ENCODE assay signal across 17 cellular contexts in genomic region chr2:230266654-230267053, GRCh38. TPM values are rescaled to one million over a fixed set of nuclear protein-coding genes. Genes with fewer than 3 reads are reported as not detected.
A peak's percentile ranks its signal among the peaks of the same experiment; 100 is the strongest.
DNase-seq lines count a peak whose midpoint lies in the region; ATAC-seq and TF ChIP-seq lines count a peak whose summit lies in the region.
"Had no signal": no experiment of that assay in that cellular context is flagged by ENCODE, and none has a peak within 500 bp of the region (broad histone marks: within the 10 kb centered on the region; RNA-seq: fewer than 3 reads in every experiment).

No MANE protein-coding gene starts in this region.

- H3K36me3 ChIP-seq in SK-N-SH (replicated peaks in 1 of 2; ENCODE audit: control insufficient read depth in 1 of 2, insufficient read depth in 2 of 2, low read length in 1 of 2), result no peaks in the 10 kb centered on the region
- H3K36me3 ChIP-seq in ACC112 (ENCODE audit: insufficient read depth, low read length), result no peaks in the 10 kb centered on the region

- H3K4me1 ChIP-seq in SK-N-SH (ENCODE audit: control insufficient read depth in 1 of 2, insufficient read depth in 2 of 2, low read depth in 1 of 2, low read length in 1 of 2) (no peaks in the 10 kb centered on the region), ACC112 (ENCODE audit: control insufficient read depth, insufficient read depth, low read length, unreplicated experiment) (no peaks in the 10 kb centered on the region)
- H3K4me1 ChIP-seq: Caco-2 had no signal

- no peak for TF ChIP-seq CTCF in SK-N-SH (IDR thresholded peaks at IDR 0.05)
- no peak for TF ChIP-seq CTCF in fibroblast of villous mesenchyme (IDR thresholded peaks at IDR 0.05; ENCODE audit: insufficient read depth, low read depth, low read length)

- H3K79me2 ChIP-seq in SK-N-SH (ENCODE audit: insufficient read depth), result no peaks in the 10 kb centered on the region
- H3K79me2 ChIP-seq in ACC112 (ENCODE audit: control insufficient read depth, insufficient read depth, low read length, unreplicated experiment), result no peaks in the 10 kb centered on the region

- no peaks in the 10 kb centered on the region for H3K9me3 ChIP-seq in SK-N-SH
- H3K9me3 ChIP-seq: Caco-2 had no signal

- CTCF ChIA-PET in SK-N-SH (lab: Yijun Ruan, JAX), result no interaction called here

- H3K9me2 ChIP-seq in SK-N-SH, result no peaks in the 10 kb centered on the region

- no peak overlapping the region for H3K4me2 ChIP-seq in SK-N-SH

- TF ChIP-seq RAD21 in SK-N-SH (IDR thresholded peaks at IDR 0.05; ENCODE audit: low read length), result no peak

- POLR2A ChIA-PET in SK-N-SH (lab: Yijun Ruan, JAX), result no interaction called here

- no peak for TF ChIP-seq EP300 in SK-N-SH (IDR thresholded peaks at IDR 0.05; ENCODE audit: borderline replicate concordance in 1 of 2, low read depth in 1 of 2, low read length in 1 of 2)

- 0 out of 2 replicates have a peak overlapping the region, but pooled peaks have one; percentile 45 for H2AFZ ChIP-seq in SK-N-SH (ENCODE audit: low read depth)
- H2AFZ ChIP-seq in ACC112 (ENCODE audit: low read length, unreplicated experiment), result peak overlapping the region; percentile 34

- H3K27ac ChIP-seq in SK-N-SH (ENCODE audit: low read depth in 2 of 2, low read length in 1 of 2) (no peak overlapping the region), ACC112 (ENCODE audit: low read depth, low read length) (no peak overlapping the region)

- WGBS in SK-N-SH (ENCODE audit: low lambda C conversion rate), result 26% methylated on average over 4 of the region's 4 CpGs

- no peak for ATAC-seq in SK-N-SH treated with all-trans-retinoic acid at 6 μM for 48 hours
- ATAC-seq: HCT116 had no signal

- H3K27me3 ChIP-seq in SK-N-SH (ENCODE audit: insufficient read depth) (no peaks in the 10 kb centered on the region; the same call in 1 of the 2 replicates), ACC112 (ENCODE audit: insufficient read depth, low read length) (peaks cover 28% of the 10 kb centered on the region)

- no peak for DNase-seq in SK-N-SH
- DNase-seq in OCI-M1 (lab: John Stamatoyannopoulos, UW), result peak; percentile 38
- peak; percentile 12 for DNase-seq in fibroblast of villous mesenchyme (ENCODE audit: low read depth)
- DNase-seq in stimulated activated CD4-positive, alpha-beta T cell treated with anti-CD3 and anti-CD28 coated beads, Interleukin-12 subunit alpha, Interleukin-12 subunit beta, amount 100 ng/mL, for 4 hours, result no peak
- no peak for DNase-seq in NCI-H2081 treated with DMSO at 0.1 percent for 48 hours (lab: John Stamatoyannopoulos, UW)
- DNase-seq in Kasumi-1 (lab: John Stamatoyannopoulos, UW), result no peak
- DNase-seq: 8988T; Caco-2; CD4-positive, alpha-beta T cell; NCI-H1105 treated with DMSO at 0.1 percent for 48 hours; NCI-H1694; NCI-H748 treated with DMSO at 0.1 percent for 48 hours; NK-92 treated with Interleukin-12 subunit alpha and Interleukin-12 subunit beta, amount 100 ng/mL, for 24 hours; SHP77 had no signal

- H3F3A ChIP-seq in SK-N-SH (replicated peaks; ENCODE audit: insufficient read depth), result no peaks in the 10 kb centered on the region

- H3K4me3 ChIP-seq in SK-N-SH (ENCODE audit: low read depth in 2 of 2, low read length in 1 of 2) (no peak overlapping the region), ACC112 (ENCODE audit: low read depth, low read length) (no peak overlapping the region), fibroblast of villous mesenchyme (ENCODE audit: low read depth, low read length) (no peak overlapping the region)

- no peak overlapping the region for H3K9ac ChIP-seq in SK-N-SH

- no peaks in the 10 kb centered on the region for H4K20me1 ChIP-seq in SK-N-SH (ENCODE audit: insufficient read depth)

TF ChIP-seq in SK-N-SH, 30 proteins besides CTCF, POLR2A, EP300 and RAD21:
- TF ChIP-seq MXI1 (IDR thresholded peaks at IDR 0.05; ENCODE audit: low read depth, low read length) (no peak), TCF12 (IDR thresholded peaks at IDR 0.05) (no peak), FOXM1 (IDR thresholded peaks at IDR 0.05; ENCODE audit: low read depth) (no peak)

TF ChIP-seq in SK-N-SH treated with all-trans-retinoic acid at 6 μM for 48 hours, 23 proteins besides CTCF, POLR2A, EP300 and RAD21 (continues in another document):
- TF ChIP-seq ZNF8 (CRISPR knock-in tag; IDR thresholded peaks at IDR 0.05) (no peak), ARNTL (CRISPR knock-in tag; IDR thresholded peaks at IDR 0.05; ENCODE audit: borderline replicate concordance, low read depth) (no peak), CSDC2 (CRISPR knock-in tag; IDR thresholded peaks at IDR 0.05) (no peak), CREB5 (CRISPR knock-in tag; IDR thresholded peaks at IDR 0.05; ENCODE audit: low read depth) (no peak), PATZ1 (CRISPR knock-in tag; IDR thresholded peaks at IDR 0.05; ENCODE audit: borderline replicate concordance) (no peak), ZNF70 (CRISPR knock-in tag; IDR thresholded peaks at IDR 0.05) (no peak), TOX (CRISPR knock-in tag; IDR thresholded peaks at IDR 0.05; ENCODE audit: borderline replicate concordance) (no peak), ZNF565 (CRISPR knock-in tag; conservative IDR thresholded peaks at IDR 0.05; ENCODE audit: low read depth) (no peak), ZFP30 (CRISPR knock-in tag; IDR thresholded peaks at IDR 0.05) (no peak), BACH2 (CRISPR knock-in tag; IDR thresholded peaks at IDR 0.05; ENCODE audit: borderline replicate concordance) (no peak), TSHZ2 (CRISPR knock-in tag; IDR thresholded peaks at IDR 0.05) (no peak)

RNA-seq across cellular contexts. Expression of gene SP140, which starts 41.1 kb away (rescaled TPM):
- 0.71 and 0.75 TPM in 2 replicates for polyA plus RNA-seq in SK-N-SH (2012; rRNA removed)
- polyA plus RNA-seq in SK-N-SH (2012; cell fraction: cytosol; rRNA removed), result 0.30 and 0.57 TPM in 2 replicates
- 1.9 and 3.0 TPM in 2 replicates for polyA plus RNA-seq in SK-N-SH (2012; cell fraction: nucleus; rRNA removed)
- 0.86 and 0.97 TPM in 2 replicates for total RNA-seq in fibroblast of villous mesenchyme
- total RNA-seq: Caco-2 had no signal

RNA-seq across cellular contexts. Expression of gene SP110, which starts 46.9 kb away (rescaled TPM):
- polyA plus RNA-seq in SK-N-SH (2012; rRNA removed), result 7.0 and 10.4 TPM in 2 replicates
- 8.5 and 10.9 TPM in 2 replicates for polyA plus RNA-seq in SK-N-SH (2012; cell fraction: cytosol; rRNA removed)
- polyA plus RNA-seq in SK-N-SH (2012; cell fraction: nucleus; rRNA removed), result 13.7 and 16.0 TPM in 2 replicates
- 10.4 and 15.5 TPM in 2 replicates for total RNA-seq in fibroblast of villous mesenchyme

Comparison
In these comparisons a context has a peak if more than half of its experiments do, and no peak if none do; other contexts are left out.
1. DNase-seq: peak in OCI-M1 (single experiment) and fibroblast of villous mesenchyme (single experiment); none in SK-N-SH (single experiment), stimulated activated CD4-positive, alpha-beta T cell treated with anti-CD3 and anti-CD28 coated beads, Interleukin-12 subunit alpha, Interleukin-12 subunit beta, amount 100 ng/mL, for 4 hours (single experiment), NCI-H2081 treated with DMSO at 0.1 percent for 48 hours (single experiment) and Kasumi-1 (0 of 2).